In the genomic region with DNA sequence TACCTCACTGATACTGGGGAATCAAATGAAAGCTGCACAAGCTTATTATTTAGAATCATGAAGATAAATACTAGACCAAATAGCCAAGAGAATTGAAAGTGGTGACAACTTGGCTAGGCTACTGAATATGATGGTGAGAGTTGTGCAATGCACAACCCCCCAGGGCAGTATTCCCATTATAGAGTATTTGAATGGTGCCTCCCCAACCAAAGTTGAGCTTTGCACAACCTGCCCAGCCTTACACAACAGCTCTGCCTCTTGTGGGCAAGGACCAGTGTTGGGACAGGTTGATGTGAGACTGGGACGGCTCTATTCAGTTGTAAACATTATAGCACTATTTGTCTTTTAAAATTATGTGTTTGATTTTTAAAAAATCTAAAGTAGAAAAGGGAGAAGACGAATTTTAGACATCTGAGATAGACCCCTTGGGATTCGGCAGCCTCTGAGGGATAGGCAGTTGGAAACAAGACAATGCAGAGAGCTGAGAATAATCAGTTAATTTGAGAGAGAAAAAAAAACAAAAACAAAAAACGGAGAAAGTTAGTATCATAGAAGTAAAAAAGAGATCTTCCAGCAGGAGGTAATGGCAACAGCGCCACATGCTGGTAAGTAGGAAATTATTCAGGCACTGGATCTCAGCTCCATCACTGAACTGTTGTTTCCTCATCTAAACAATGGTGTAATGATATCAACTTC, we compare ENCODE assay signal across 8 cellular contexts.
DNase-seq lines count a peak whose midpoint lies in the region; ATAC-seq, FAIRE-seq and TF ChIP-seq lines count a peak whose summit lies in the region.

No MANE protein-coding gene starts in this region.

- no peak overlapping the region for H4K5ac ChIP-seq in H1 (ENCODE audit: insufficient read length, low read depth, low read length)

- no peak overlapping the region for H2AFZ ChIP-seq in H1 (ENCODE audit: low read length)

- H3K18ac ChIP-seq in H1 (ENCODE audit: extremely low read depth, low read length): no peak overlapping the region

- H4K8ac ChIP-seq in H1 (ENCODE audit: extremely low read depth, insufficient read depth, low read length): no peak overlapping the region

- no peak overlapping the region for H2BK20ac ChIP-seq in H1 (ENCODE audit: low read length)

- H3K9me3 Mint-ChIP-seq in type B pancreatic cell: no peaks in the 10 kb centered on the region

- no peak for TF ChIP-seq EP300 in H1 (IDR thresholded peaks at IDR 0.05; ENCODE audit: borderline replicate concordance in 1 of 2, low read depth in 2 of 2, low read length in 2 of 2)

- no peak overlapping the region for H3K27ac ChIP-seq in VCaP
- no peak overlapping the region for H3K27ac ChIP-seq in H1 (ENCODE audit: low read depth, low read length)

- H3K79me2 ChIP-seq in H1 (ENCODE audit: control insufficient read depth in 1 of 2, insufficient read depth in 2 of 2, low read length in 2 of 2): no peaks in the 10 kb centered on the region

- H3K9ac ChIP-seq in H1 (replicated peaks in 1 of 4; ENCODE audit: extremely low read depth in 1 of 4, low read depth in 3 of 4, low read length in 3 of 4): no peak overlapping the region

- peak; percentile 84 to 89 for TF ChIP-seq RAD21 in H1 (IDR thresholded peaks at IDR 0.05 in 1 of 2, conservative IDR thresholded peaks at IDR 0.05 in 1 of 2; ENCODE audit: low read depth in 2 of 2, low read length in 2 of 2)

- no peak overlapping the region for H3K23ac ChIP-seq in H1 (ENCODE audit: insufficient read length)

- H3K14ac ChIP-seq in H1 (ENCODE audit: insufficient read length): no peak overlapping the region

- no peaks in the 10 kb centered on the region for H3K79me1 ChIP-seq in H1 (ENCODE audit: low read depth, low read length)

- H3K56ac ChIP-seq in H1 (replicated peaks; ENCODE audit: insufficient read length, low read depth, low read length): no peak overlapping the region

- H3K4me1 ChIP-seq in H1 (replicated peaks in 1 of 4; ENCODE audit: control insufficient read depth in 3 of 4, insufficient read depth in 4 of 4, low read length in 3 of 4): no peaks in the 10 kb centered on the region

- no peak overlapping the region for H2BK12ac ChIP-seq in H1 (ENCODE audit: low read depth, low read length)

- H2BK5ac ChIP-seq in H1 (ENCODE audit: low read depth, low read length): no peak overlapping the region

- H3K4me3 ChIP-seq in H1 (ENCODE audit: extremely low read depth in 1 of 4, insufficient read depth in 2 of 4, low read depth in 3 of 4, low read length in 4 of 4): no peak overlapping the region

- FAIRE-seq in GM12891 (lab: Jason Lieb, UNC) (peak; percentile 90), H1 (lab: Jason Lieb, UNC) (peak; percentile 94)

- DNase-seq in AG08395 (ENCODE audit: low spot score): peak; percentile 68
- no peak for DNase-seq in GM12891 (ENCODE audit: insufficient read length, low spot score)
- DNase-seq in NCI-H2171 (lab: John Stamatoyannopoulos, UW): peak; percentile 39
- no peak for DNase-seq in H1 (ENCODE audit: low read depth in 1 of 2, low spot score in 2 of 2)
- DNase-seq in midbrain (lab: John Stamatoyannopoulos, UW): peak; percentile 69
- no peak for DNase-seq in type B pancreatic cell (ENCODE audit: extremely low spot score, unreplicated experiment)

- H4K91ac ChIP-seq in H1 (replicated peaks; ENCODE audit: insufficient read length, low read length): no peak overlapping the region

- 33% methylated on average over 5 of the region's 5 CpGs; no CpG with 5 or more reads in 1 of the 2 experiments for WGBS in H1 (ENCODE audit: extremely low coverage in 1 of 2, insufficient coverage in 1 of 2, insufficient read length in 1 of 2, insufficient replicate concordance in 2 of 2, low coverage in 1 of 2, low lambda C conversion rate in 2 of 2, missing lambda C conversion rate in 1 of 2), 2 experiments

- H3K4me2 ChIP-seq in H1 (ENCODE audit: insufficient read depth in 1 of 2, low read depth in 2 of 2, low read length in 2 of 2): 0 out of 4 replicates have a peak overlapping the region, but pooled peaks of 1 of the 2 experiments have one; percentile 14

- TF ChIP-seq POLR2A in GM12891 (IDR thresholded peaks at IDR 0.05; ENCODE audit: low read depth, low read length) (no peak), H1 (IDR thresholded peaks at IDR 0.05; ENCODE audit: control extremely low read depth in 1 of 2, low read depth in 2 of 2, low read length in 2 of 2) (no peak)

- ATAC-seq in HG03439 (IDR thresholded peaks at IDR 0.05; ENCODE audit: unreplicated experiment): no peak

- H3K36me3 ChIP-seq in H1 (ENCODE audit: control insufficient read depth in 2 of 4, insufficient read depth in 4 of 4, low read length in 3 of 4): no peaks in the 10 kb centered on the region

- POLR2A ChIA-PET in H1 (lab: Charles Lee; ENCODE audit: partially characterized antibody): interaction anchor here (1.1 kb wide), 1 partner anchor 32 kb away, joined by 3 read pairs; no protein-coding TSS in a partner anchor

- TF ChIP-seq CTCF in VCaP (conservative IDR thresholded peaks at IDR 0.05) (peak; percentile 92), H1 (IDR thresholded peaks at IDR 0.05; ENCODE audit: control extremely low read depth in 1 of 3, insufficient read depth in 1 of 3, low read depth in 1 of 3, low read length in 3 of 3) (peak in 2 of 3 experiments; percentile 73 to 87; a peak in 3 of 4 replicates), type B pancreatic cell (conservative IDR thresholded peaks at IDR 0.05) (peak; percentile 91)

- H3K27me3 ChIP-seq in H1 (replicated peaks in 1 of 4; ENCODE audit: control insufficient read depth in 3 of 4, extremely low read depth in 1 of 4, insufficient read depth in 3 of 4, low read length in 3 of 4): no peaks in the 10 kb centered on the region

- no peak overlapping the region for H3K4me3 Mint-ChIP-seq in type B pancreatic cell

- H2BK15ac ChIP-seq in H1 (ENCODE audit: low read length): no peak overlapping the region

- no peaks in the 10 kb centered on the region for H3K23me2 ChIP-seq in H1 (ENCODE audit: low read depth, low read length)

- H3K36me3 Mint-ChIP-seq in type B pancreatic cell: no peaks in the 10 kb centered on the region

- peaks cover 54% of the 10 kb centered on the region for H3K27me3 Mint-ChIP-seq in type B pancreatic cell

- H3K27ac Mint-ChIP-seq in type B pancreatic cell: no peak overlapping the region

- no peaks in the 10 kb centered on the region for H3K9me3 ChIP-seq in H1 (ENCODE audit: insufficient read depth in 2 of 2, low read depth in 1 of 2, low read length in 1 of 2)

- H3K4ac ChIP-seq in H1 (replicated peaks; ENCODE audit: insufficient read length, low read depth, low read length): no peak overlapping the region

- no peak overlapping the region for H2AK5ac ChIP-seq in H1 (ENCODE audit: low read depth, low read length)

- CTCF ChIA-PET in H1 (lab: Charles Lee; ENCODE audit: partially characterized antibody): interaction anchor here (0.6 to 8.0 kb wide), 52 partner anchors 9 to 430 kb away, joined by 3 to 96 read pairs (median 5); partner anchors contain the start of gene KCNA3

- no peaks in the 10 kb centered on the region for H3K4me1 Mint-ChIP-seq in type B pancreatic cell (ENCODE audit: unreplicated experiment)

- H2BK120ac ChIP-seq in H1 (replicated peaks; ENCODE audit: low read depth, low read length): no peak overlapping the region

- no peaks in the 10 kb centered on the region for H4K20me1 ChIP-seq in H1 (replicated peaks in 1 of 2; ENCODE audit: control insufficient read depth in 1 of 2, insufficient read depth in 2 of 2, low read length in 2 of 2)

TF ChIP-seq in GM12891, 5 proteins besides CTCF, POLR2A, EP300 and RAD21:
- TF ChIP-seq PAX5 (IDR thresholded peaks at IDR 0.05; ENCODE audit: insufficient read depth, low read length, severe bottlenecking) (no peak), POU2F2 (IDR thresholded peaks at IDR 0.05; ENCODE audit: low read depth, low read length) (no peak), POLR2AphosphoS5 (IDR thresholded peaks at IDR 0.05; ENCODE audit: low read depth, low read length) (no peak), TAF1 (IDR thresholded peaks at IDR 0.05; ENCODE audit: low read depth, low read length) (no peak), SPI1 (IDR thresholded peaks at IDR 0.05; ENCODE audit: low read depth, low read length) (no peak)

TF ChIP-seq in H1, 55 proteins besides CTCF, POLR2A, EP300 and RAD21:
- peak; percentile 46; the same call in 1 of the 2 replicates for TF ChIP-seq CEBPB (IDR thresholded peaks at IDR 0.05; ENCODE audit: low read depth, low read length)
- TF ChIP-seq EGR1 (IDR thresholded peaks at IDR 0.05; ENCODE audit: borderline replicate concordance, low read depth, low read length): no peak

Comparison
In these comparisons a context has a peak if more than half of its experiments do, and no peak if none do; other contexts are left out.
1. DNase-seq: peak in AG08395 (single experiment), NCI-H2171 (single experiment) and midbrain (single experiment); none in GM12891 (single experiment), H1 (0 of 2) and type B pancreatic cell (single experiment).
2. Peak in every context shown above with its lines, with median percentiles within 50 percentile points of each other: CTCF ChIP-seq.